Comparison of ENCODE assay signal across 13 cellular contexts in genomic region chr7:107035446-107035845, GRCh38. TPM values are rescaled to one million over a fixed set of nuclear protein-coding genes. Genes with fewer than 3 reads are reported as not detected.
DNase-seq lines count a peak whose midpoint lies in the region; ATAC-seq and TF ChIP-seq lines count a peak whose summit lies in the region.
"Had no signal": no experiment of that assay in that cellular context is flagged by ENCODE, and none has a peak within 500 bp of the region (broad histone marks: within the 10 kb centered on the region; RNA-seq: fewer than 3 reads in every experiment).

No MANE protein-coding gene starts in this region.

- in situ Hi-C loops in ACHN (cut with HindIII; ENCODE audit: low pct_ligation_motif_present, low pct_unique_long_range_greater_than_20kb, low sequenced_read_pairs) = no loop called here

- TF ChIP-seq CTCF in HFFc6 (IDR thresholded peaks at IDR 0.05) = no peak
- no peak for TF ChIP-seq CTCF in progenitor cell of endocrine pancreas (IDR thresholded peaks at IDR 0.05; ENCODE audit: unreplicated experiment)

- H3K4me1 Mint-ChIP-seq in HFFc6 (ENCODE audit: low read depth) (peaks cover 21% of the 10 kb centered on the region), progenitor cell of endocrine pancreas (ENCODE audit: low read depth) (peaks cover 4% of the 10 kb centered on the region)

- peak overlapping the region; percentile 2; the same call in 1 of the 2 replicates for H3K4me3 Mint-ChIP-seq in HFFc6
- H3K4me3 Mint-ChIP-seq in progenitor cell of endocrine pancreas (ENCODE audit: low read depth) = no peak overlapping the region

- H3K27ac Mint-ChIP-seq in HFFc6 (peak overlapping the region; percentile 52), progenitor cell of endocrine pancreas (no peak overlapping the region)

- peak; percentile 86 for DNase-seq in ACHN
- DNase-seq in HFFc6 = peak; percentile 90
- DNase-seq in SW480 (ENCODE audit: low spot score) = peak; percentile 47
- DNase-seq in fibroblast of peridontal ligament (ENCODE audit: extremely low read depth) = peak; percentile 50
- no peak for DNase-seq in C1 segment of cervical spinal cord (lab: John Stamatoyannopoulos, UW)
- no peak for DNase-seq in progenitor cell of endocrine pancreas (ENCODE audit: low spot score, unreplicated experiment)
- no peak for DNase-seq in posterior vena cava (ENCODE audit: low spot score)
- no peak for DNase-seq in Right ventricle myocardium superior
- DNase-seq: activated CD8-positive, alpha-beta memory T cell treated with anti-CD3 and anti-CD28 coated beads, Interleukin-2, amount 50 U/mL, for 4 hours; body of pancreas; left ventricle myocardium superior; NCI-H524 treated with DMSO at 0.1 percent for 48 hours; testis had no signal

- no peak for ATAC-seq in Right ventricle myocardium superior (ENCODE audit: poor library complexity)
- ATAC-seq: body of pancreas, left ventricle myocardium superior had no signal

- H3K9me3 Mint-ChIP-seq in HFFc6 (peaks cover 4% of the 10 kb centered on the region; the same call in 1 of the 2 replicates), progenitor cell of endocrine pancreas (ENCODE audit: low read depth) (peaks cover 4% of the 10 kb centered on the region)

- H3K27me3 Mint-ChIP-seq in HFFc6 (ENCODE audit: insufficient read depth) = no peaks in the 10 kb centered on the region; the same call in 1 of the 2 replicates
- no peaks in the 10 kb centered on the region for H3K27me3 Mint-ChIP-seq in progenitor cell of endocrine pancreas

- H3K36me3 Mint-ChIP-seq in HFFc6 (ENCODE audit: low read depth) (0 out of 2 replicates have a peak, but pooled peaks cover 5% of the 10 kb centered on the region), progenitor cell of endocrine pancreas (ENCODE audit: insufficient read depth) (no peaks in the 10 kb centered on the region)

- intact Hi-C loops in posterior vena cava (cut with DNase I) (no loop called here), Right ventricle myocardium superior (cut with DNase I) (no loop called here)

RNA-seq across cellular contexts. Expression of gene PRKAR2B, which starts 9.1 kb away (rescaled TPM):
- 1 to 10 TPM; 3.6 to 9.7 (median 8.7) TPM for total RNA-seq in HFFc6 (2021; fragmentation: NEBNext Ultra II Directional; extraction: Animal tissue kit (Norgen Biotek cat#: 25700))
- total RNA-seq in progenitor cell of endocrine pancreas (19.2 and 20.3 TPM in 2 replicates), posterior vena cava (1 to 10 TPM; 4.7 to 5.8 TPM), Right ventricle myocardium superior (16.3 TPM)

Comparison
In these comparisons a context has a peak if more than half of its experiments do, and no peak if none do; other contexts are left out.
1. DNase-seq: peak in ACHN (single experiment), HFFc6 (single experiment), SW480 (single experiment) and fibroblast of peridontal ligament (single experiment); none in C1 segment of cervical spinal cord (0 of 14), progenitor cell of endocrine pancreas (single experiment), posterior vena cava (single experiment) and Right ventricle myocardium superior (single experiment).